In the genomic region with DNA sequence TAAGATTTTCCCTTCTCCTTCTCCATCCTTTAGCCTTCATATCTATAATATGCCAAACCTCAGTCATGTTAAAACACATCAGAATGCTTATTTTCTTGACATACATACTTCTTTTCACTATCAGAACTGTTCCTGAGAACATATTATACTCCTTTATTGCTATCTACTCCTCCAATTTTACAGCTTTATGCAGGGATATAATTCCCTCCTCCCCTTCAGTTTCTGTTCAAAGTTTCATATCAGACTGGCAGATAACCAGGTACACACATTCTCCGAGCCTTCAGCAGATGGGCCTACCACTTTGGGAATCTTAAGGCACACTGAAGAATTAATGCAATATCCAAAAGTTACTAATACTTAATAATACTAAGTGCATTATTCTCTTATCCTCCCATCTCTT, we compare ENCODE assay signal across 1 cellular context.
TF ChIP-seq lines count a peak whose summit lies in the region.

No MANE protein-coding gene starts in this region.

TF ChIP-seq in GM23338, 12 proteins besides CTCF, POLR2A, EP300 and RAD21 (continued from another document):
- TF ChIP-seq, protein P1, sequence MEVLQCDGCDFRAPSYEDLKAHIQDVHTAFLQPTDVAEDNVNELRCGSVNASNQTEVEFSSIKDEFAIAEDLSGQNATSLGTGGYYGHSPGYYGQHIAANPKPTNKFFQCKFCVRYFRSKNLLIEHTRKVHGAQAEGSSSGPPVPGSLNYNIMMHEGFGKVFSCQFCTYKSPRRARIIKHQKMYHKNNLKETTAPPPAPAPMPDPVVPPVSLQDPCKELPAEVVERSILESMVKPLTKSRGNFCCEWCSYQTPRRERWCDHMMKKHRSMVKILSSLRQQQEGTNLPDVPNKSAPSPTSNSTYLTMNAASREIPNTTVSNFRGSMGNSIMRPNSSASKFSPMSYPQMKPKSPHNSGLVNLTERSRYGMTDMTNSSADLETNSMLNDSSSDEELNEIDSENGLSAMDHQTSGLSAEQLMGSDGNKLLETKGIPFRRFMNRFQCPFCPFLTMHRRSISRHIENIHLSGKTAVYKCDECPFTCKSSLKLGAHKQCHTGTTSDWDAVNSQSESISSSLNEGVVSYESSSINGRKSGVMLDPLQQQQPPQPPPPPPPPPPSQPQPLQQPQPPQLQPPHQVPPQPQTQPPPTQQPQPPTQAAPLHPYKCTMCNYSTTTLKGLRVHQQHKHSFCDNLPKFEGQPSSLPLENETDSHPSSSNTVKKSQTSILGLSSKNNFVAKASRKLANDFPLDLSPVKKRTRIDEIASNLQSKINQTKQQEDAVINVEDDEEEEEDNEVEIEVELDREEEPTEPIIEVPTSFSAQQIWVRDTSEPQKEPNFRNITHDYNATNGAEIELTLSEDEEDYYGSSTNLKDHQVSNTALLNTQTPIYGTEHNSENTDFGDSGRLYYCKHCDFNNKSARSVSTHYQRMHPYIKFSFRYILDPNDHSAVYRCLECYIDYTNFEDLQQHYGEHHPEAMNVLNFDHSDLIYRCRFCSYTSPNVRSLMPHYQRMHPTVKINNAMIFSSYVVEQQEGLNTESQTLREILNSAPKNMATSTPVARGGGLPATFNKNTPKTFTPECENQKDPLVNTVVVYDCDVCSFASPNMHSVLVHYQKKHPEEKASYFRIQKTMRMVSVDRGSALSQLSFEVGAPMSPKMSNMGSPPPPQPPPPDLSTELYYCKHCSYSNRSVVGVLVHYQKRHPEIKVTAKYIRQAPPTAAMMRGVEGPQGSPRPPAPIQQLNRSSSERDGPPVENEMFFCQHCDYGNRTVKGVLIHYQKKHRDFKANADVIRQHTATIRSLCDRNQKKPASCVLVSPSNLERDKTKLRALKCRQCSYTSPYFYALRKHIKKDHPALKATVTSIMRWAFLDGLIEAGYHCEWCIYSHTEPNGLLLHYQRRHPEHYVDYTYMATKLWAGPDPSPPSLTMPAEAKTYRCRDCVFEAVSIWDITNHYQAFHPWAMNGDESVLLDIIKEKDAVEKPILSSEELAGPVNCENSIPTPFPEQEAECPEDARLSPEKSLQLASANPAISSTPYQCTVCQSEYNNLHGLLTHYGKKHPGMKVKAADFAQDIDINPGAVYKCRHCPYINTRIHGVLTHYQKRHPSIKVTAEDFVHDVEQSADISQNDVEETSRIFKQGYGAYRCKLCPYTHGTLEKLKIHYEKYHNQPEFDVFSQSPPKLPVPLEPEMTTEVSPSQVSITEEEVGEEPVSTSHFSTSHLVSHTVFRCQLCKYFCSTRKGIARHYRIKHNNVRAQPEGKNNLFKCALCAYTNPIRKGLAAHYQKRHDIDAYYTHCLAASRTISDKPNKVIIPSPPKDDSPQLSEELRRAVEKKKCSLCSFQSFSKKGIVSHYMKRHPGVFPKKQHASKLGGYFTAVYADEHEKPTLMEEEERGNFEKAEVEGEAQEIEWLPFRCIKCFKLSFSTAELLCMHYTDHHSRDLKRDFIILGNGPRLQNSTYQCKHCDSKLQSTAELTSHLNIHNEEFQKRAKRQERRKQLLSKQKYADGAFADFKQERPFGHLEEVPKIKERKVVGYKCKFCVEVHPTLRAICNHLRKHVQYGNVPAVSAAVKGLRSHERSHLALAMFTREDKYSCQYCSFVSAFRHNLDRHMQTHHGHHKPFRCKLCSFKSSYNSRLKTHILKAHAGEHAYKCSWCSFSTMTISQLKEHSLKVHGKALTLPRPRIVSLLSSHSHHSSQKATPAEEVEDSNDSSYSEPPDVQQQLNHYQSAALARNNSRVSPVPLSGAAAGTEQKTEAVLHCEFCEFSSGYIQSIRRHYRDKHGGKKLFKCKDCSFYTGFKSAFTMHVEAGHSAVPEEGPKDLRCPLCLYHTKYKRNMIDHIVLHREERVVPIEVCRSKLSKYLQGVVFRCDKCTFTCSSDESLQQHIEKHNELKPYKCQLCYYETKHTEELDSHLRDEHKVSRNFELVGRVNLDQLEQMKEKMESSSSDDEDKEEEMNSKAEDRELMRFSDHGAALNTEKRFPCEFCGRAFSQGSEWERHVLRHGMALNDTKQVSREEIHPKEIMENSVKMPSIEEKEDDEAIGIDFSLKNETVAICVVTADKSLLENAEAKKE (CRISPR knock-in tag; IDR thresholded peaks at IDR 0.05): no peak
- TF ChIP-seq STAT1 (IDR thresholded peaks at IDR 0.05; ENCODE audit: unreplicated experiment) (no peak), ZNF331 (CRISPR knock-in tag; IDR thresholded peaks at IDR 0.05; ENCODE audit: low read depth) (no peak), EZH2 (IDR thresholded peaks at IDR 0.05; ENCODE audit: low read depth, unreplicated experiment) (no peak)
